In the genomic region with DNA sequence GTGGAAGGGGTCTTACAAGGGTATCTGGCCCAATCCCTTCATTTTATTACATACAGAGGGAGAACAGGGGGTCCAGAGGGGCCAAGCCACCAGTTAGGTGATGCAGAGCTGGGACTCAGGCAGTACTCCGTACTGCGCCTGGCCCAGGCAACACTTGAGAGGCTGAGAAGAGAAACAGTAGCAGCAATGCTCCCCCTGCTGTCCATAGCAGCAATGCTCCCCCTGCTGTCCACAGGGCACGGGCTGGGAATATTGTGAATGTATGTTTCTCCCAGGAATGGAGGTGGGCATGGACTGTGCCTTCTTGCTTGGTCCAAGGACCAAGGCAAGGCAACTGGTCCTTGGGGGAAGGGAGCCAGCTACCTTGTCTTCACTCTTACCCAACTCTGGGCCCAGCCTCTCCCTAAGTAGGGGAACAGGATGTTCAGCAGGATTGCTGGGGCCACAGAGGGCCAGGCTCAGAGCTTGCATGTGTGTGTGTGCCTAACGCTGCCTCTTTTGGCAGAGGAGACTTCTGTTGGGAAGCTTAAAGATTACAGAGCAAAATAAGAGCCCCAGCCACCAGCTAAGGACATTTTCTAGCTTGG, we compare ENCODE assay signal across 9 cellular contexts. TPM values are rescaled to one million over a fixed set of nuclear protein-coding genes. Genes with fewer than 3 reads are reported as not detected.
DNase-seq lines count a peak whose midpoint lies in the region; ATAC-seq and TF ChIP-seq lines count a peak whose summit lies in the region.
"Had no signal": no experiment of that assay in that cellular context is flagged by ENCODE, and none has a peak within 500 bp of the region (broad histone marks: within the 10 kb centered on the region; RNA-seq: fewer than 3 reads in every experiment).

No MANE protein-coding gene starts in this region.

- no peaks in the 10 kb centered on the region for H4K20me1 ChIP-seq in osteoblast (ENCODE audit: insufficient read depth, low read length)

- H3K4me1 ChIP-seq in osteoblast (ENCODE audit: insufficient read depth, low read length) = peaks cover 90% of the 10 kb centered on the region

- peak overlapping the region; percentile 96 for H3K27ac ChIP-seq in osteoblast (ENCODE audit: low read depth, low read length)

- ATAC-seq in HG02973 (IDR thresholded peaks at IDR 0.05; ENCODE audit: unreplicated experiment) = no peak

- peak; percentile 42 for DNase-seq in stimulated activated CD4-positive, alpha-beta T cell treated with anti-CD3 and anti-CD28 coated beads, Interleukin-1b, Interleukin-23, amount 100 ng/mL, for 48 hours
- DNase-seq in stimulated activated CD4-positive, alpha-beta T cell treated with anti-CD3 and anti-CD28 coated beads, Interleukin-12 subunit alpha, Interleukin-12 subunit beta, amount 100 ng/mL, for 4 hours = no peak
- peak; percentile 44 for DNase-seq in NCI-H2227 treated with DMSO at 0.1 percent for 48 hours (lab: John Stamatoyannopoulos, UW)
- peak; percentile 16 to 23 for DNase-seq in activated CD4-positive, alpha-beta T cell treated with anti-CD3 and anti-CD28 coated beads, Interleukin-2, amount 50 U/mL, for 4 hours
- DNase-seq in fibroblast of villous mesenchyme (ENCODE audit: low read depth) = peak; percentile 75
- DNase-seq in osteoblast (ENCODE audit: insufficient read length, low spot score, missing footprints) = peak; percentile 71
- no peak for DNase-seq in putamen (ENCODE audit: low spot score)

- no peaks in the 10 kb centered on the region for H3K9me3 ChIP-seq in osteoblast (ENCODE audit: low read depth, low read length)

- H3K4me3 ChIP-seq in fibroblast of villous mesenchyme (ENCODE audit: low read depth, low read length) = no peak overlapping the region
- H3K4me3 ChIP-seq in osteoblast (ENCODE audit: insufficient read depth, low read length) = no peak overlapping the region

- H3K4me2 ChIP-seq in osteoblast (ENCODE audit: insufficient read depth, low read length) = peak overlapping the region; percentile 39

- H3K79me2 ChIP-seq in osteoblast (ENCODE audit: insufficient read depth, low read length) = no peaks in the 10 kb centered on the region

- H3K27me3 ChIP-seq in osteoblast (ENCODE audit: insufficient read depth, low read length) = no peaks in the 10 kb centered on the region

- TF ChIP-seq CTCF in fibroblast of villous mesenchyme (IDR thresholded peaks at IDR 0.05; ENCODE audit: insufficient read depth, low read depth, low read length) (peak; percentile 92), osteoblast (IDR thresholded peaks at IDR 0.05; ENCODE audit: extremely low read depth, low read depth, low read length) (peak; percentile 94)

- H3K36me3 ChIP-seq in osteoblast (ENCODE audit: insufficient read depth, low read length) = peaks cover 2% of the 10 kb centered on the region

- H2AFZ ChIP-seq in osteoblast (ENCODE audit: low read length) = no peak overlapping the region

RNA-seq across cellular contexts. Expression of gene FAM83C, which starts 14.8 kb away (rescaled TPM):
- not detected in 2 replicates for total RNA-seq in fibroblast of villous mesenchyme
- total RNA-seq in osteoblast = not detected in 2 replicates
- total RNA-seq: mononuclear cell had no signal

RNA-seq across cellular contexts. Expression of gene EIF6, which starts 22.5 kb away (rescaled TPM):
- 107 and 123 TPM in 2 replicates for total RNA-seq in fibroblast of villous mesenchyme
- total RNA-seq in osteoblast = 109 and 121 TPM in 2 replicates

RNA-seq across cellular contexts. Expression of gene MMP24OS, which starts 29.1 kb away (rescaled TPM):
- total RNA-seq in fibroblast of villous mesenchyme (14.7 and 16.8 TPM in 2 replicates), osteoblast (22.1 and 30.9 TPM in 2 replicates)

Comparison
In these comparisons a context has a peak if more than half of its experiments do, and no peak if none do; other contexts are left out.
1. DNase-seq: peak in stimulated activated CD4-positive, alpha-beta T cell treated with anti-CD3 and anti-CD28 coated beads, Interleukin-1b, Interleukin-23, amount 100 ng/mL, for 48 hours (single experiment), NCI-H2227 treated with DMSO at 0.1 percent for 48 hours (single experiment), activated CD4-positive, alpha-beta T cell treated with anti-CD3 and anti-CD28 coated beads, Interleukin-2, amount 50 U/mL, for 4 hours (2 of 2), fibroblast of villous mesenchyme (single experiment) and osteoblast (single experiment); none in stimulated activated CD4-positive, alpha-beta T cell treated with anti-CD3 and anti-CD28 coated beads, Interleukin-12 subunit alpha, Interleukin-12 subunit beta, amount 100 ng/mL, for 4 hours (single experiment) and putamen (single experiment).